ENCODE assay signal across 9 cellular contexts in the genomic region with DNA sequence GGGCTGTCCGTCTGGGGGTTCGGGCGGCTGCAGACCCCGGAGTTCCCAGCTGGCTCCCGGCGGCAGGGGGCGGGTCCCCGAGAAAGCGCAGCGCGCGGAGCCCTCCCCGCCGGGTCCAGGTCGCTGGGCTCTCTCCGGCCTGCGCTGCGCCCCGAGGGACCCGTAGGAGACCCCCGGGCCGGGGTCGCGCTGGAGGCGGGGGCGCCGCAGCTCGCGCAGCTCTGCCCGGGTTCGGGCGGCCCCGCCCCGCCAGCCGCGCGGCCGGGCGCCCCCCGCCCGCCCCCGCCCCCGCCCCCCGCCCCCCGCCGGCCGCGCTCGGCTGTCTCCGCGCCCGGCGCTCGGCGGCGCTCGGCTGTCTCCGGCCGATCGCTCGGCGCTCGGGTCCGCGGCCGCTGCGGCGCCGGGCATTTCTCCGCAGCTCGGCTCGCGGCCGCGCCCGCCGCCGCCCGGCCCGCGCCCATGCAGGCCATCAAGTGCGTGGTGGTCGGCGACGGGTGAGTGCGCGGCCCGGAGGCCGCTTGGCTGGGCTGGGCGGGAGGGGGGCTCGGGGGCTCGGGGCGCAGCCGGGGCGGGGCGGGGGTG. TPM values are rescaled to one million over a fixed set of nuclear protein-coding genes. Genes with fewer than 3 reads are reported as not detected.
DNase-seq lines count a peak whose midpoint lies in the region; ATAC-seq, FAIRE-seq and TF ChIP-seq lines count a peak whose summit lies in the region.
"Had no signal": no experiment of that assay in that cellular context is flagged by ENCODE, and none has a peak within 500 bp of the region (broad histone marks: within the 10 kb centered on the region; RNA-seq: fewer than 3 reads in every experiment).

TSS of gene RAC3 (plus strand) at position 376 of the 582 bp plus-strand sequence. CDS start at position 460, 84 bp downstream.

- no peak for TF ChIP-seq CTCF in heart left ventricle (IDR thresholded peaks at IDR 0.05)
- no peak for TF ChIP-seq CTCF in bronchial epithelial cell (IDR thresholded peaks at IDR 0.05; ENCODE audit: insufficient read depth, low read length, severe bottlenecking)
- no peak for TF ChIP-seq CTCF in lower lobe of right lung (IDR thresholded peaks at IDR 0.05)
- TF ChIP-seq CTCF in type B pancreatic cell (conservative IDR thresholded peaks at IDR 0.05), result no peak

- H3K27ac Mint-ChIP-seq in type B pancreatic cell, result peak within 1 kb of the TSS; percentile 74

- H3K4me3 ChIP-seq in heart left ventricle (peak within 1 kb of the TSS; percentile 23 to 62 (median 52)), bronchial epithelial cell (ENCODE audit: low read depth, low read length) (peak within 1 kb of the TSS; percentile 51), lower lobe of right lung (peak within 1 kb of the TSS; percentile 62)

- H3K4me1 ChIP-seq in heart left ventricle, result peaks cover 2 to 44% (median 22%) of the 10 kb centered on the region in 12 donors
- H3K4me1 ChIP-seq in lower lobe of right lung, result peaks cover 29% of the 10 kb centered on the region

- WGBS in heart left ventricle, 4 donors, result 0 to 1% (median 1%) methylated on average over 1 to 96 of the region's 96 CpGs

- DNase-seq in heart left ventricle (no peak), cardiac septum (ENCODE audit: low spot score) (no peak), NCI-H510A treated with DMSO at 0.1 percent for 48 hours (lab: John Stamatoyannopoulos, UW) (peak; percentile 18), bronchial epithelial cell (ENCODE audit: low read depth) (no peak), lower lobe of right lung (no peak), type B pancreatic cell (ENCODE audit: extremely low spot score, unreplicated experiment) (no peak), SHP77 treated with DMSO at 0.1 percent for 48 hours (lab: John Stamatoyannopoulos, UW) (no peak), MV-4-11 (lab: John Stamatoyannopoulos, UW) (no peak)

- ATAC-seq in heart left ventricle (no peak), lower lobe of right lung (peak; percentile 0 to 9)

- H3K9me3 Mint-ChIP-seq in type B pancreatic cell, result no peaks in the 10 kb centered on the region

- H3K27me3 ChIP-seq in heart left ventricle (peaks cover 0 to 9% (median 0%) of the 10 kb centered on the region in 9 donors), bronchial epithelial cell (ENCODE audit: control insufficient read depth, insufficient read depth, low read length) (no peaks in the 10 kb centered on the region), lower lobe of right lung (ENCODE audit: low read depth) (peaks cover 8% of the 10 kb centered on the region)

- H3K36me3 Mint-ChIP-seq in type B pancreatic cell, result peaks cover 5% of the 10 kb centered on the region

- no peak for FAIRE-seq in bronchial epithelial cell (lab: Jason Lieb, UNC)
- FAIRE-seq: islet of Langerhans had no signal

- TF ChIP-seq POLR2A in heart left ventricle (IDR thresholded peaks at IDR 0.05), result no peak

- peaks cover 11% of the 10 kb centered on the region for H3K4me1 Mint-ChIP-seq in type B pancreatic cell (ENCODE audit: unreplicated experiment)

- H3K36me3 ChIP-seq in heart left ventricle (peaks cover 0 to 5% (median 0%) of the 10 kb centered on the region in 9 donors), bronchial epithelial cell (ENCODE audit: control insufficient read depth, insufficient read depth, low read length) (peaks cover 9% of the 10 kb centered on the region), lower lobe of right lung (no peaks in the 10 kb centered on the region)

- H3K4me3 Mint-ChIP-seq in type B pancreatic cell, result peak within 1 kb of the TSS; percentile 88

- H3K27me3 Mint-ChIP-seq in type B pancreatic cell, result no peaks in the 10 kb centered on the region

- intact Hi-C loops in heart left ventricle (cut with DNase I), result loop anchor here in 6 of 10 donors (2.0 to 10.0 kb wide), 6 partner anchors 73 to 293 kb away; no protein-coding TSS in a partner anchor
- intact Hi-C loops in cardiac septum (cut with DNase I), result no loop called here
- intact Hi-C loops in lower lobe of right lung (cut with DNase I), result no loop called here

- H3K9me3 ChIP-seq in heart left ventricle (no peaks in the 10 kb centered on the region), lower lobe of right lung (no peaks in the 10 kb centered on the region)

- H3K27ac ChIP-seq in heart left ventricle (peak within 1 kb of the TSS in 3 of 12 donors; percentile 3 to 50 (median 10)), lower lobe of right lung (peak within 1 kb of the TSS; percentile 37)

RNA-seq across cellular contexts. Expression of gene RAC3, which starts in this region (rescaled TPM):
- 1 to 10 TPM in 7 of 9 donors, under 1 TPM in 2; 0.76 to 2.6 (median 1.5) TPM for total RNA-seq in heart left ventricle
- polyA plus RNA-seq in heart left ventricle, result 1 to 10 TPM; 1.2 to 2.0 TPM
- total RNA-seq in cardiac septum, result 0.65 TPM
- 18.7 and 25.2 TPM in 2 replicates for total RNA-seq in bronchial epithelial cell
- 2.8 TPM for total RNA-seq in lower lobe of right lung
- 41.7 and 51.7 TPM in 2 replicates for total RNA-seq in type B pancreatic cell (ENCODE audit: low replicate concordance)

Comparison
In these comparisons a context has a peak if more than half of its experiments do, and no peak if none do; other contexts are left out.
1. intact Hi-C loops: an anchor here in heart left ventricle (2.0 to 10.0 kb wide); none called in cardiac septum and lower lobe of right lung.
2. ATAC-seq: peak in lower lobe of right lung (2 of 2); none in heart left ventricle (0 of 4).
3. Peak in every context shown above with its lines, with median percentiles within 50 percentile points of each other: H3K4me3 ChIP-seq.